10 cellular contexts compared by ENCODE assay signal in the genomic region with DNA sequence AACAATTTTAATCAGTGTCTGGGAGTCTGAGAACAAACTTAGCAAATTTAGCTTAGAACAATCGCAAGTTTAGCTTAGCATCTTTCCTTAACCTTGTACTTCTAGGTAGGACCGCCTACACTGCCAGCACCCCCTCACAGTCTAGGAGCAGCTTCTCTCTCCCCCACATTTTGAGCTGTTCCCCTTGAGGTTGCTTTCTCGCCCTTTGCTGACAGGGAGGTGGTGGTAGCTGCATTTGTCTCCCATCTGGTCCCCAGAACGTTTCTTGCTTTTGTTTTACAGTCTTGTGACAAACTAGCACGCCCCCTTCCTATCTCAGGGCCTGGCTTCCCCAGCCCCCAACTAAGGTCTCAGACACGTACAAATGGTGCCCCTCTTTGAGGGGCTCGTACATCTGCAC. TPM values are rescaled to one million over a fixed set of nuclear protein-coding genes. Genes with fewer than 3 reads are reported as not detected.
A peak's percentile ranks its signal among the peaks of the same experiment; 100 is the strongest.
DNase-seq lines count a peak whose midpoint lies in the region; ATAC-seq and TF ChIP-seq lines count a peak whose summit lies in the region.
"Had no signal": no experiment of that assay in that cellular context is flagged by ENCODE, and none has a peak within 500 bp of the region (broad histone marks: within the 10 kb centered on the region; RNA-seq: fewer than 3 reads in every experiment).

No MANE protein-coding gene starts in this region.

- peak overlapping the region; percentile 14 to 55 for H2BK12ac ChIP-seq in mesenchymal stem cell (ENCODE audit: low read length in 2 of 2)

- H2BK5ac ChIP-seq in mesenchymal stem cell (ENCODE audit: low read depth, low read length, poor library complexity, severe bottlenecking) = no peak overlapping the region

- POLR2A ChIA-PET in activated CD4-positive, alpha-beta memory T cell treated with anti-CD3 and anti-CD28 coated beads for 36 hours (lab: Charles Lee) = interaction anchor here (1.2 kb wide), 1 partner anchor 17 kb away, joined by 3 read pairs; no protein-coding TSS in a partner anchor
- POLR2A ChIA-PET in activated CD4-positive, alpha-beta memory T cell treated with anti-CD3 and anti-CD28 coated beads, Interleukin-2, amount 10 ng/mL, durations not matched to agents 7 days and 5 days (lab: Charles Lee) = interaction anchor here (0.6 to 1.7 kb wide), 3 partner anchors 17 to 19 kb away, joined by 3 to 4 read pairs (median 3); no protein-coding TSS in a partner anchor

- TF ChIP-seq POLR2A in testis (IDR thresholded peaks at IDR 0.05) = no peak

- peak overlapping the region; percentile 16 for H3K27ac Mint-ChIP-seq in activated CD4-positive, alpha-beta memory T cell treated with anti-CD3 and anti-CD28 coated beads for 36 hours
- no peak overlapping the region for H3K27ac Mint-ChIP-seq in activated CD4-positive, alpha-beta memory T cell treated with anti-CD3 and anti-CD28 coated beads, Interleukin-2, amount 10 ng/mL, durations not matched to agents 7 days and 5 days
- peak overlapping the region; percentile 64 for H3K27ac Mint-ChIP-seq in activated naive CD8-positive, alpha-beta T cell treated with anti-CD3 and anti-CD28 coated beads, Interleukin-2, amount 50 U/mL, for 24 hours

- CTCF ChIA-PET in activated CD4-positive, alpha-beta memory T cell treated with anti-CD3 and anti-CD28 coated beads for 36 hours (lab: Charles Lee) = interaction anchor here (0.9 to 1.4 kb wide), 3 partner anchors 47 to 264 kb away, joined by 3 to 5 read pairs (median 5); no protein-coding TSS in a partner anchor
- CTCF ChIA-PET in activated CD4-positive, alpha-beta memory T cell treated with anti-CD3 and anti-CD28 coated beads, Interleukin-2, amount 10 ng/mL, durations not matched to agents 7 days and 5 days (lab: Charles Lee) = interaction anchor here (1.2 to 2.1 kb wide), 3 partner anchors 17 to 264 kb away, joined by 3 to 7 read pairs (median 6); no protein-coding TSS in a partner anchor

- peaks cover 31% of the 10 kb centered on the region for H3K79me1 ChIP-seq in mesenchymal stem cell (replicated peaks; ENCODE audit: low read length, poor library complexity, severe bottlenecking)

- intact Hi-C loops in activated CD4-positive, alpha-beta memory T cell treated with anti-CD3 and anti-CD28 coated beads for 36 hours (cut with micrococcal nuclease) = no loop called here
- intact Hi-C loops in testis (cut with DNase I; ENCODE audit: low total_unique reads) = no loop called here

- H3K36me3 ChIP-seq in mesenchymal stem cell (ENCODE audit: control insufficient read depth in 1 of 2, insufficient read depth in 2 of 2, low read depth in 1 of 2, low read length in 2 of 2) (peaks cover 0 to 3% of the 10 kb centered on the region in 2 experiments), testis (ENCODE audit: low read depth, missing control alignments) (no peaks in the 10 kb centered on the region)

- no peak overlapping the region for H3K4me2 ChIP-seq in mesenchymal stem cell (ENCODE audit: low read length, poor library complexity, severe bottlenecking)

- H3K14ac ChIP-seq in mesenchymal stem cell (ENCODE audit: low read length in 2 of 2) = no peak overlapping the region

- H4K8ac ChIP-seq in mesenchymal stem cell (ENCODE audit: low read length) = no peak overlapping the region

- no peaks in the 10 kb centered on the region for H3K27me3 Mint-ChIP-seq in activated CD4-positive, alpha-beta memory T cell treated with anti-CD3 and anti-CD28 coated beads for 36 hours
- H3K27me3 Mint-ChIP-seq in activated CD4-positive, alpha-beta memory T cell treated with anti-CD3 and anti-CD28 coated beads, Interleukin-2, amount 10 ng/mL, durations not matched to agents 7 days and 5 days = no peaks in the 10 kb centered on the region
- H3K27me3 Mint-ChIP-seq in activated naive CD8-positive, alpha-beta T cell treated with anti-CD3 and anti-CD28 coated beads, Interleukin-2, amount 50 U/mL, for 24 hours = no peaks in the 10 kb centered on the region

- H3K4me1 Mint-ChIP-seq in activated CD4-positive, alpha-beta memory T cell treated with anti-CD3 and anti-CD28 coated beads for 36 hours (ENCODE audit: low read depth) = peaks cover 62% of the 10 kb centered on the region
- H3K4me1 Mint-ChIP-seq in activated CD4-positive, alpha-beta memory T cell treated with anti-CD3 and anti-CD28 coated beads, Interleukin-2, amount 10 ng/mL, durations not matched to agents 7 days and 5 days = peaks cover 62% of the 10 kb centered on the region
- H3K4me1 Mint-ChIP-seq in activated naive CD8-positive, alpha-beta T cell treated with anti-CD3 and anti-CD28 coated beads, Interleukin-2, amount 50 U/mL, for 24 hours = peaks cover 65% of the 10 kb centered on the region

- no peaks in the 10 kb centered on the region for H3K27me3 ChIP-seq in mesenchymal stem cell (ENCODE audit: control insufficient read depth in 1 of 2, insufficient read depth in 1 of 2, low read length in 2 of 2)
- H3K27me3 ChIP-seq in testis = no peaks in the 10 kb centered on the region
- H3K27me3 ChIP-seq: spleen had no signal

- no peak for TF ChIP-seq CTCF in testis (IDR thresholded peaks at IDR 0.05)

- no peak overlapping the region for H3K27ac ChIP-seq in mesenchymal stem cell (ENCODE audit: low read length, poor library complexity, severe bottlenecking)
- H3K27ac ChIP-seq in testis = peak overlapping the region; percentile 78 to 86

- H3K9ac ChIP-seq in mesenchymal stem cell (ENCODE audit: low read length) = peak overlapping the region; percentile 39

- no peak overlapping the region for H3K23ac ChIP-seq in mesenchymal stem cell (ENCODE audit: low read length in 2 of 2)

- H3K4me3 Mint-ChIP-seq in activated CD4-positive, alpha-beta memory T cell treated with anti-CD3 and anti-CD28 coated beads for 36 hours = no peak overlapping the region
- H3K4me3 Mint-ChIP-seq in activated CD4-positive, alpha-beta memory T cell treated with anti-CD3 and anti-CD28 coated beads, Interleukin-2, amount 10 ng/mL, durations not matched to agents 7 days and 5 days = no peak overlapping the region
- peak overlapping the region; percentile 1 for H3K4me3 Mint-ChIP-seq in activated naive CD8-positive, alpha-beta T cell treated with anti-CD3 and anti-CD28 coated beads, Interleukin-2, amount 50 U/mL, for 24 hours

- no peak overlapping the region for H4K91ac ChIP-seq in mesenchymal stem cell (ENCODE audit: low read length)

- H3K4ac ChIP-seq in mesenchymal stem cell (ENCODE audit: low read depth in 1 of 2, low read length in 2 of 2) = peak overlapping the region; percentile 31 to 71

- no peaks in the 10 kb centered on the region for H3K9me3 Mint-ChIP-seq in activated CD4-positive, alpha-beta memory T cell treated with anti-CD3 and anti-CD28 coated beads for 36 hours
- no peaks in the 10 kb centered on the region for H3K9me3 Mint-ChIP-seq in activated CD4-positive, alpha-beta memory T cell treated with anti-CD3 and anti-CD28 coated beads, Interleukin-2, amount 10 ng/mL, durations not matched to agents 7 days and 5 days
- H3K9me3 Mint-ChIP-seq in activated naive CD8-positive, alpha-beta T cell treated with anti-CD3 and anti-CD28 coated beads, Interleukin-2, amount 50 U/mL, for 24 hours = no peaks in the 10 kb centered on the region

- WGBS in mesenchymal stem cell = 63% methylated on average over 7 of the region's 7 CpGs
- WGBS in testis, 2 donors = 27 to 34% methylated on average over 7 of the region's 7 CpGs

- no peak overlapping the region for H3K4me3 ChIP-seq in mesenchymal stem cell (ENCODE audit: insufficient read depth in 1 of 2, low read depth in 1 of 2, low read length in 2 of 2)
- no peak overlapping the region for H3K4me3 ChIP-seq in testis
- H3K4me3 ChIP-seq: spleen had no signal

- no peak overlapping the region for H2BK120ac ChIP-seq in mesenchymal stem cell (ENCODE audit: low read depth, low read length)

- no peak overlapping the region for H2AFZ ChIP-seq in mesenchymal stem cell (ENCODE audit: low read depth, low read length)

- peak; percentile 20 for ATAC-seq in activated naive CD8-positive, alpha-beta T cell treated with anti-CD3 and anti-CD28 coated beads, Interleukin-2, amount 50 U/mL, for 24 hours
- no peak for ATAC-seq in GM21515 (IDR thresholded peaks at IDR 0.05; ENCODE audit: unreplicated experiment)

- H2AK5ac ChIP-seq in mesenchymal stem cell (ENCODE audit: low read length, severe bottlenecking) = no peak overlapping the region

- H3K4me1 ChIP-seq in mesenchymal stem cell (ENCODE audit: control insufficient read depth, insufficient read depth, low read depth, low read length) (no peaks in the 10 kb centered on the region), testis (peaks cover 72% of the 10 kb centered on the region)

- H3K9me3 ChIP-seq in mesenchymal stem cell (ENCODE audit: control insufficient read depth, low read length) (no peaks in the 10 kb centered on the region), testis (no peaks in the 10 kb centered on the region)
- H3K9me3 ChIP-seq: spleen had no signal

- no peak overlapping the region for H2BK15ac ChIP-seq in mesenchymal stem cell (ENCODE audit: low read depth, poor library complexity, severe bottlenecking)

- DNase-seq in activated CD4-positive, alpha-beta memory T cell treated with anti-CD3 and anti-CD28 coated beads for 36 hours = no peak
- DNase-seq in activated CD4-positive, alpha-beta memory T cell treated with anti-CD3 and anti-CD28 coated beads, Interleukin-2, amount 10 ng/mL, durations not matched to agents 7 days and 5 days = no peak
- no peak for DNase-seq in activated naive CD8-positive, alpha-beta T cell treated with anti-CD3 and anti-CD28 coated beads, Interleukin-2, amount 50 U/mL, for 24 hours
- DNase-seq in mesenchymal stem cell = no peak
- no peak for DNase-seq in testis
- no peak for DNase-seq in iPS-NIHi7 (ENCODE audit: extremely low spot score)
- no peak for DNase-seq in AG20443 (ENCODE audit: low spot score)
- DNase-seq: NCI-H774, spleen had no signal

- no peak overlapping the region for H3K18ac ChIP-seq in mesenchymal stem cell (ENCODE audit: low read depth in 1 of 2, low read length in 2 of 2)

- peaks cover 14% of the 10 kb centered on the region for H3K36me3 Mint-ChIP-seq in activated CD4-positive, alpha-beta memory T cell treated with anti-CD3 and anti-CD28 coated beads for 36 hours
- H3K36me3 Mint-ChIP-seq in activated CD4-positive, alpha-beta memory T cell treated with anti-CD3 and anti-CD28 coated beads, Interleukin-2, amount 10 ng/mL, durations not matched to agents 7 days and 5 days (ENCODE audit: low read depth) = peaks cover 68% of the 10 kb centered on the region
- peaks cover 11% of the 10 kb centered on the region for H3K36me3 Mint-ChIP-seq in activated naive CD8-positive, alpha-beta T cell treated with anti-CD3 and anti-CD28 coated beads, Interleukin-2, amount 50 U/mL, for 24 hours (ENCODE audit: low read depth)

RNA-seq across cellular contexts. Expression of gene CRTC3, which starts 27.4 kb away (rescaled TPM):
- total RNA-seq in activated CD4-positive, alpha-beta memory T cell treated with anti-CD3 and anti-CD28 coated beads for 36 hours = 10 to 100 TPM; 34.7 to 37.8 TPM
- total RNA-seq in activated CD4-positive, alpha-beta memory T cell treated with anti-CD3 and anti-CD28 coated beads, Interleukin-2, amount 10 ng/mL, durations not matched to agents 7 days and 5 days = 10 to 100 TPM; 86.0 to 89.3 TPM
- polyA plus RNA-seq in mesenchymal stem cell (2013, experiment 1 of 2) = 15.5 TPM
- polyA plus RNA-seq in mesenchymal stem cell (2013, experiment 2 of 2) = 15.0 TPM
- total RNA-seq in testis = 100 to 1,000 TPM; 105 to 125 TPM
- polyA plus RNA-seq in testis (ENCODE audit: insufficient read depth, low read depth, low replicate concordance) = 47.1 TPM
